Comparison of ENCODE assay signal across 8 cellular contexts in genomic region chr4:7194251-7195137, GRCh38. TPM values are rescaled to one million over a fixed set of nuclear protein-coding genes. Genes with fewer than 3 reads are reported as not detected.
DNase-seq lines count a peak whose midpoint lies in the region; ATAC-seq and TF ChIP-seq lines count a peak whose summit lies in the region.

No MANE protein-coding gene starts in this region.

- H3K36me3 ChIP-seq in OCI-LY3 (replicated peaks; ENCODE audit: low read depth, low read length): no peaks in the 10 kb centered on the region

- no peak overlapping the region for H2AFZ ChIP-seq in OCI-LY3 (ENCODE audit: low read depth, low read length)

- H3K4me2 ChIP-seq in OCI-LY3 (ENCODE audit: low read length): no peak overlapping the region

- H3K36me3 Mint-ChIP-seq in progenitor cell of endocrine pancreas (ENCODE audit: insufficient read depth): no peaks in the 10 kb centered on the region

- H3K4me1 Mint-ChIP-seq in progenitor cell of endocrine pancreas (ENCODE audit: low read depth): peaks cover 5% of the 10 kb centered on the region

- H3K9ac ChIP-seq in OCI-LY3 (ENCODE audit: low read length): no peak overlapping the region

- no peaks in the 10 kb centered on the region for H4K20me1 ChIP-seq in OCI-LY3 (ENCODE audit: insufficient read depth, low read length)

- H3K4me1 ChIP-seq in OCI-LY3 (ENCODE audit: low read length): no peaks in the 10 kb centered on the region

- H3K27me3 Mint-ChIP-seq in progenitor cell of endocrine pancreas: peaks cover 71% of the 10 kb centered on the region

- no peaks in the 10 kb centered on the region for H3K9me3 Mint-ChIP-seq in progenitor cell of endocrine pancreas (ENCODE audit: low read depth)

- H3K4me3 Mint-ChIP-seq in progenitor cell of endocrine pancreas (ENCODE audit: low read depth): peak overlapping the region; percentile 21

- no peaks in the 10 kb centered on the region for H3K9me3 ChIP-seq in OCI-LY3 (ENCODE audit: insufficient read depth, low read length)

- no peaks in the 10 kb centered on the region for H3K79me2 ChIP-seq in OCI-LY3 (ENCODE audit: low read length)

- no peak overlapping the region for H3K27ac Mint-ChIP-seq in progenitor cell of endocrine pancreas

- no peak overlapping the region for H3K4me3 ChIP-seq in OCI-LY3 (ENCODE audit: low read length)
- H3K4me3 ChIP-seq in fibroblast of mammary gland (ENCODE audit: control insufficient read depth, low read depth, low read length): no peak overlapping the region

- TF ChIP-seq CTCF in OCI-LY3 (IDR thresholded peaks at IDR 0.05; ENCODE audit: low read depth, low read length) (peak; percentile 36), fibroblast of mammary gland (conservative IDR thresholded peaks at IDR 0.05; ENCODE audit: control insufficient read depth, insufficient read depth, low read depth, low read length) (peak; percentile 42), progenitor cell of endocrine pancreas (IDR thresholded peaks at IDR 0.05; ENCODE audit: unreplicated experiment) (peak; percentile 47)

- ATAC-seq in activated CD4-positive, CD25-positive, alpha-beta regulatory T cell treated with anti-CD3 and anti-CD28 coated beads, Interleukin-2, amount 50 U/mL, for 24 hours: no peak

- no peak overlapping the region for H3K27ac ChIP-seq in OCI-LY3 (ENCODE audit: low read length)

- peak; percentile 30 for DNase-seq in activated CD4-positive, CD25-positive, alpha-beta regulatory T cell treated with anti-CD3 and anti-CD28 coated beads, Interleukin-2, amount 50 U/mL, for 72 hours
- DNase-seq in fibroblast of mammary gland (ENCODE audit: low read depth): peak; percentile 31
- DNase-seq in progenitor cell of endocrine pancreas (ENCODE audit: low spot score, unreplicated experiment): no peak
- no peak for DNase-seq in effector CD8-positive, alpha-beta T cell (lab: John Stamatoyannopoulos, UW)
- DNase-seq in NCI-H2081 (lab: John Stamatoyannopoulos, UW): no peak
- no peak for DNase-seq in GM19240 (ENCODE audit: insufficient read length, low spot score)

- H3K27me3 ChIP-seq in OCI-LY3 (ENCODE audit: low read depth, low read length): peaks cover 24% of the 10 kb centered on the region

RNA-seq across cellular contexts. Expression of gene SORCS2, which starts 2.2 kb away (rescaled TPM):
- 2.2 and 2.9 TPM in 2 replicates for total RNA-seq in progenitor cell of endocrine pancreas

Comparison
In these comparisons a context has a peak if more than half of its experiments do, and no peak if none do; other contexts are left out.
1. DNase-seq: peak in activated CD4-positive, CD25-positive, alpha-beta regulatory T cell treated with anti-CD3 and anti-CD28 coated beads, Interleukin-2, amount 50 U/mL, for 72 hours (single experiment) and fibroblast of mammary gland (single experiment); none in progenitor cell of endocrine pancreas (single experiment), effector CD8-positive, alpha-beta T cell (single experiment), NCI-H2081 (0 of 2) and GM19240 (single experiment).
2. Peak in every context shown above with its lines, with median percentiles within 50 percentile points of each other: CTCF ChIP-seq.